In the genomic region with DNA sequence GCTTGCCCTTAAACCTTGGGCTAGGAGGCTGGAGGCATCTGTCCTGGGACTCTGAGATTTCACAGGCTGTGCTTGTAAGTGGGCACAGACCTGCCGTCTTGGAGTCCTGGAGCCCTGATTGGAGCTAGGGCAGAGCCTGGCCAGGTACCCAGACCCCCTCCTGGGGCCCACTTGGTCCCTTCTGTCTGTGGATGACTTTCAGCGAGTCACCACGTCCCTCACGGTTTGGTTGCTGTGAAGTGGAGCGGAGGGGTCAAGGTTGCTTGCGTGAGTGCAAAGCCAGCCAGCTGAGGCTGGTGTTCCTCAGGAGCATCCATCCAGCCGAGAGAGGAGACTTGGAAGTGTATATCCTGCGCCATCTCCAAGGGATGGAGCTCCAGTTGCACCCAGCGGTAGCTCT, we compare ENCODE assay signal across 3 cellular contexts. TPM values are rescaled to one million over a fixed set of nuclear protein-coding genes. Genes with fewer than 3 reads are reported as not detected.
"Had no signal": no experiment of that assay in that cellular context is flagged by ENCODE, and none has a peak within 500 bp of the region (broad histone marks: within the 10 kb centered on the region; RNA-seq: fewer than 3 reads in every experiment).

No MANE protein-coding gene starts in this region.

RNA-seq across cellular contexts. Expression of gene KCNJ12, which starts 55.1 kb away (rescaled TPM):
- total RNA-seq: MCF 10A, RPMI7951 had no signal
- polyA plus RNA-seq: K562 had no signal
